8 cellular contexts compared by ENCODE assay signal in the genomic region with DNA sequence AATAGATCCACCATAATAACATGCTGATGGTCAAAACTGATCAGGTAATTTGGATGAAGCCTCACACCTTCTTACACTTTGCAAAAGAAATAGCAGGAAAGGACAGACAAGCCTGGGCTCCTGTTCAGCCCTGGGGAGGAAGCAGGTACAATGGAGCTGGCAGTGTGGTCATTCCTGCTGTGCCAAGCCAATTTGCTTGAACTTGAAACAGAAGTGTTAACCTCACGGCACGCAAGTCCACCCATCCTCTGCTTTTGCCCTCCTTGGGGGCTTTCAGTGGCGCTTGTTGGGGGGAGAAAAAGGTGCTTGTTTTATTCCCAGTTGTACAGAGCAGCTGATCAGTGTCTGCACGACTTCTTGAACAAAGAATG. TPM values are rescaled to one million over a fixed set of nuclear protein-coding genes. Genes with fewer than 3 reads are reported as not detected.
DNase-seq lines count a peak whose midpoint lies in the region; ATAC-seq and TF ChIP-seq lines count a peak whose summit lies in the region.

No MANE protein-coding gene starts in this region.

- no peak overlapping the region for H3K27ac ChIP-seq in coronary artery
- no peak overlapping the region for H3K27ac ChIP-seq in osteoblast (ENCODE audit: low read depth, low read length)

- peak; percentile 26 for ATAC-seq in GM19463 (IDR thresholded peaks at IDR 0.05; ENCODE audit: unreplicated experiment)
- peak; percentile 19 for ATAC-seq in HG03571 (IDR thresholded peaks at IDR 0.05; ENCODE audit: unreplicated experiment)

- TF ChIP-seq CTCF in coronary artery (IDR thresholded peaks at IDR 0.05) (no peak), osteoblast (IDR thresholded peaks at IDR 0.05; ENCODE audit: extremely low read depth, low read depth, low read length) (no peak)

- no peak for DNase-seq in coronary artery (ENCODE audit: low spot score)
- DNase-seq in osteoblast (ENCODE audit: insufficient read length, low spot score, missing footprints): no peak
- no peak for DNase-seq in stimulated activated CD4-positive, alpha-beta T cell treated with anti-CD3 and anti-CD28 coated beads, Interleukin-1b, Interleukin-23, amount 100 ng/mL, for 48 hours
- no peak for DNase-seq in stimulated activated CD4-positive, alpha-beta T cell treated with anti-CD3 and anti-CD28 coated beads, Interleukin-15, amount 100 ng/mL, for 24 hours
- DNase-seq in mesenteric fat pad (ENCODE audit: low spot score): no peak
- DNase-seq in OCI-M2 (lab: John Stamatoyannopoulos, UW; ENCODE audit: unreplicated experiment): no peak

- H3K4me1 ChIP-seq in osteoblast (ENCODE audit: insufficient read depth, low read length): peaks cover 9% of the 10 kb centered on the region

- H3K9me3 ChIP-seq in osteoblast (ENCODE audit: low read depth, low read length): no peaks in the 10 kb centered on the region

- H3K4me3 ChIP-seq in coronary artery (peak overlapping the region; percentile 2), osteoblast (ENCODE audit: insufficient read depth, low read length) (peak overlapping the region; percentile 11)

- no peaks in the 10 kb centered on the region for H3K27me3 ChIP-seq in osteoblast (ENCODE audit: insufficient read depth, low read length)

- H3K4me2 ChIP-seq in osteoblast (ENCODE audit: insufficient read depth, low read length): peak overlapping the region; percentile 68

- H2AFZ ChIP-seq in osteoblast (ENCODE audit: low read length): peak overlapping the region; percentile 49

- no peaks in the 10 kb centered on the region for H3K79me2 ChIP-seq in osteoblast (ENCODE audit: insufficient read depth, low read length)

- H4K20me1 ChIP-seq in osteoblast (ENCODE audit: insufficient read depth, low read length): no peaks in the 10 kb centered on the region

- no peaks in the 10 kb centered on the region for H3K36me3 ChIP-seq in osteoblast (ENCODE audit: insufficient read depth, low read length)

RNA-seq across cellular contexts. Expression of gene RFTN1, which starts 36.8 kb away (rescaled TPM):
- total RNA-seq in osteoblast (94.6 and 99.2 TPM in 2 replicates), mesenteric fat pad (54.9 TPM)

RNA-seq across cellular contexts. Expression of gene DAZL, which starts 54.9 kb away (rescaled TPM):
- total RNA-seq in osteoblast (not detected in 2 replicates), mesenteric fat pad (not detected)
